In the genomic region with DNA sequence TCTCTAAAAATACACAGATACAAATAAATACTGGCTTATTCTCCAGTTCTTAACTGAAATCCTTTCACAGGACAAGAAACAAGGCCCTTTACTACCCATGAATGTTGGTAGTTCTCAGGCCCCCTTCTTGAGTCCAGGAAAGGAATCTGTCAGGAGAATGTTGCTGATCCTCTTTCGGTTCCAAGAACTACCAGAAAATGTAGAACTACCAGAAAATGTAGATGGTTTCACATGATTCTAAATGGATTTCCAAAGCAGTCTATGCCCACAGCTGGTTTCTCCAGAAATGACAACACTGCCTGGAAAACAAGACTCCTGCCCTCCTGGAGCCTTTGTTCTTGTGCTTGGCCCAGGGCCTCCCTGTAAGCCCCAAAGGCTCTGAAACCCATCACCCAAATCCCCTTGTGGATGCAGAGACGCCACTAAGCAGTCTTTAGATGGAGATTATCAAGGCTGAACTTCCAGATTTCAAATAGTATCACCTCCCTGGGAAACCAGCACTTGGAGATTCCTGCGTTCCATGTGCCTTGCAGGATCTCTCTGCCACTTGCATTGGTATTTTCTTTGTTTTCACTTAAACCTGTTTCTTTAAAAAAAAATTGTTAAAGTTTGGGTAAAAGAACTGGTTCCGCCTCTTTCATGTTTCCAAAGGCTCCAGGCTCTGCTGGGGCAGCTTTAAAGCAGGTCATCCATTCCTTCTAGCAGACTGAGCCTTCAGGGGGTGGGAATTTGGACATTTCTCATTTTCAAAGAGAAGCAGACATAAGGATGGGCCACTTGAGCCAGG, we compare ENCODE assay signal across 22 cellular contexts.
"Had no signal": no experiment of that assay in that cellular context is flagged by ENCODE, and none has a peak within 500 bp of the region (broad histone marks: within the 10 kb centered on the region; RNA-seq: fewer than 3 reads in every experiment).

No MANE protein-coding gene starts in this region.

- H3K9me3 Mint-ChIP-seq: activated T-cell treated with anti-CD3 and anti-CD28 coated beads, Interleukin-2, amount 50 U/mL, for 4 hours; stimulated activated effector memory CD8-positive, alpha-beta T cell treated with anti-CD3 and anti-CD28 coated beads, Interleukin-12 subunit alpha, Interleukin-12 subunit beta, amount 100 ng/mL, for 72 hours had no signal

- H3K4me1 ChIP-seq: breast epithelium, pancreas, testis had no signal

- H3K27ac ChIP-seq: breast epithelium, left ventricle myocardium inferior, neutrophil, pancreas, SK-N-MC, stomach, testis had no signal

- H3K27ac Mint-ChIP-seq: activated CD8-positive, alpha-beta T cell treated with anti-CD3 and anti-CD28 coated beads, Interleukin-2, amount 10 ng/mL, durations not matched to agents 7 days and 5 days; stimulated activated effector memory CD8-positive, alpha-beta T cell treated with anti-CD3 and anti-CD28 coated beads, Interleukin-12 subunit alpha, Interleukin-12 subunit beta, amount 100 ng/mL, for 72 hours had no signal

- DNase-seq: activated CD4-positive, alpha-beta T cell treated with anti-CD3 and anti-CD28 coated beads, Interleukin-2, amount 10 ng/mL, durations not matched to agents 7 days and 5 days; activated CD8-positive, alpha-beta memory T cell treated with anti-CD3 and anti-CD28 coated beads, Interleukin-2, amount 50 U/mL, for 4 hours; activated CD8-positive, alpha-beta T cell treated with anti-CD3 and anti-CD28 coated beads, Interleukin-2, amount 10 ng/mL, durations not matched to agents 7 days and 5 days; activated gamma-delta T cell; activated T-cell treated with anti-CD3 and anti-CD28 coated beads, Interleukin-2, amount 50 U/mL, for 4 hours; cortex of kidney; effector CD4-positive, alpha-beta T cell; kidney; left ventricle myocardium inferior; mammary epithelial cell; pancreas; stimulated activated CD4-positive, alpha-beta T cell treated with anti-CD3 and anti-CD28 coated beads, Interleukin-4, amount 100 ng/mL, for 24 hours; stomach; T-helper 9 cell; testis had no signal

- H3K27me3 ChIP-seq: breast epithelium, neutrophil, pancreas, stomach, testis had no signal

- ATAC-seq: activated CD4-positive, CD25-positive, alpha-beta regulatory T cell treated with anti-CD3 and anti-CD28 coated beads, Interleukin-2, amount 50 U/mL, for 24 hours; activated CD8-positive, alpha-beta T cell treated with anti-CD3 and anti-CD28 coated beads, Interleukin-2, amount 10 ng/mL, durations not matched to agents 7 days and 5 days; activated T-cell treated with anti-CD3 and anti-CD28 coated beads, Interleukin-2, amount 50 U/mL, for 4 hours; pancreas; sciatic nerve; stimulated activated effector memory CD8-positive, alpha-beta T cell treated with anti-CD3 and anti-CD28 coated beads, Interleukin-12 subunit alpha, Interleukin-12 subunit beta, amount 100 ng/mL, for 72 hours had no signal

- H3K4me3 Mint-ChIP-seq: activated CD4-positive, alpha-beta T cell treated with anti-CD3 and anti-CD28 coated beads, Interleukin-2, amount 10 ng/mL, durations not matched to agents 7 days and 5 days; activated CD8-positive, alpha-beta T cell treated with anti-CD3 and anti-CD28 coated beads, Interleukin-2, amount 10 ng/mL, durations not matched to agents 7 days and 5 days; activated T-cell treated with anti-CD3 and anti-CD28 coated beads, Interleukin-2, amount 50 U/mL, for 4 hours; stimulated activated effector memory CD8-positive, alpha-beta T cell treated with anti-CD3 and anti-CD28 coated beads, Interleukin-12 subunit alpha, Interleukin-12 subunit beta, amount 100 ng/mL, for 72 hours had no signal

- H3K9me3 ChIP-seq: breast epithelium, left ventricle myocardium inferior, neutrophil, pancreas, stomach, testis had no signal

- H3K4me3 ChIP-seq: breast epithelium, left ventricle myocardium inferior, pancreas, SK-N-MC, stomach, testis had no signal

- H3K36me3 ChIP-seq: breast epithelium, left ventricle myocardium inferior, neutrophil, pancreas, stomach had no signal

- FAIRE-seq: frontal cortex, kidney, pancreas had no signal
